ENCODE assay signal across 10 cellular contexts in the genomic region with DNA sequence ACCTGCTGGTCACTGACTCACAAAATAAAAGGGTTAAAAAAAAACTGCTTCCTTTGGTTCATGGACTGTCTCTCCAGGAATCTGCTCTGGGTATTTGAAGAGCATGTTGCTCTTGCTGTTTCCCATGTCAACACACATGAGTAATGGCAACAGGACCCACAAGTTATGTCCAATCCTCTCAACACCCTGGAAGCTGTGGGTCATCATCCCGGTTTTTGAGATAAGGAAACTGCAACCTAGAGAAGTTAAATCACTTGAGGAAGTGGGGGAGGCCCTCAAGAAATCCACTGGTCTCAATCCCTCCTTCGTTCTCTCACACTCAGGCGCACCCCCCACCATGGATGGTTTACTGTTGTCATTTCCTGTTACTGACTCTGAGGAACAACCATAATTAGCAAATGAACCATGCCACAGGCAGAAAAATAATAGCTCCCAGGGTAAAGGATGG. TPM values are rescaled to one million over a fixed set of nuclear protein-coding genes. Genes with fewer than 3 reads are reported as not detected.
DNase-seq lines count a peak whose midpoint lies in the region; ATAC-seq and TF ChIP-seq lines count a peak whose summit lies in the region.
"Had no signal": no experiment of that assay in that cellular context is flagged by ENCODE, and none has a peak within 500 bp of the region (broad histone marks: within the 10 kb centered on the region; RNA-seq: fewer than 3 reads in every experiment).

No MANE protein-coding gene starts in this region.

- no peaks in the 10 kb centered on the region for H3K27me3 ChIP-seq in CD4-positive, alpha-beta T cell (ENCODE audit: control insufficient read depth, insufficient read depth, low read length)
- no peaks in the 10 kb centered on the region for H3K27me3 ChIP-seq in IMR-90 (ENCODE audit: control insufficient read depth, insufficient read depth, low read length)

- H3K18ac ChIP-seq in IMR-90 (ENCODE audit: low read depth, low read length), result no peak overlapping the region

- in situ Hi-C loops in IMR-90 (cut with MboI; ENCODE audit: low sequenced_read_pairs), result no loop called here

- CTCF ChIA-PET in CD4-positive, alpha-beta T cell (lab: Charles Lee), result interaction anchor here (1.2 kb wide), 1 partner anchor 9 kb away, joined by 3 read pairs; no protein-coding TSS in a partner anchor
- CTCF ChIA-PET in IMR-90 (lab: Yijun Ruan, JAX), result interaction anchor here (0.5 kb wide), 1 partner anchor 164 kb away, joined by 3 read pairs; no protein-coding TSS in a partner anchor

- DNase-seq in CD4-positive, alpha-beta T cell, result no peak
- DNase-seq in IMR-90 (peak; percentile 81), kidney glomerular epithelial cell (lab: John Stamatoyannopoulos, UW) (peak; percentile 22), cerebellar nuclear complex (lab: John Stamatoyannopoulos, UW) (no peak), iPS-NIHi11 (ENCODE audit: low spot score) (no peak)
- DNase-seq in activated CD8-positive, alpha-beta memory T cell treated with anti-CD3 and anti-CD28 coated beads, Interleukin-2, amount 50 U/mL, for 48 hours, result peak; percentile 42
- DNase-seq: NCI-H146 had no signal

- POLR2A ChIA-PET in CD4-positive, alpha-beta T cell (lab: Charles Lee), result no interaction called here
- POLR2A ChIA-PET in IMR-90 (lab: Charles Lee; ENCODE audit: unreplicated experiment), result no interaction called here

- no peak overlapping the region for H2AFZ ChIP-seq in IMR-90 (replicated peaks; ENCODE audit: low read length, poor library complexity)

- 0 out of 2 replicates have a peak, but pooled peaks cover 1% of the 10 kb centered on the region for H3K36me3 ChIP-seq in IMR-90 (ENCODE audit: control insufficient read depth, insufficient read depth, low read length)

- no peak for TF ChIP-seq POLR2A in IMR-90 (IDR thresholded peaks at IDR 0.05; ENCODE audit: low read depth, low read length)

- no peak overlapping the region for H2BK5ac ChIP-seq in IMR-90 (ENCODE audit: low read depth, low read length, poor library complexity, severe bottlenecking)

- intact Hi-C loops in CD4-positive, alpha-beta T cell (cut with DNase I, micrococcal nuclease), result no loop called here
- intact Hi-C loops in IMR-90 (cut with micrococcal nuclease), result loop anchor here (10.0 kb wide), 1 partner anchor 394 kb away; no protein-coding TSS in a partner anchor

- H3K4ac ChIP-seq in IMR-90 (ENCODE audit: low read depth, low read length), result peak overlapping the region; percentile 3; the same call in 1 of the 2 replicates

- H3K14ac ChIP-seq in IMR-90 (replicated peaks; ENCODE audit: low read depth, low read length), result 0 out of 2 replicates have a peak overlapping the region, but pooled peaks have one; percentile 3

- H3K27ac ChIP-seq in CD4-positive, alpha-beta T cell (ENCODE audit: low read depth, low read length), result no peak overlapping the region
- H3K27ac ChIP-seq in IMR-90 (ENCODE audit: insufficient read depth, low read length), result no peak overlapping the region

- peaks cover 60% of the 10 kb centered on the region for H3K36me3 Mint-ChIP-seq in CD4-positive, alpha-beta T cell (ENCODE audit: low read depth)

- H2BK120ac ChIP-seq in IMR-90 (ENCODE audit: low read depth, low read length), result no peak overlapping the region

- no peak overlapping the region; the same call in 1 of the 2 replicates for H2BK20ac ChIP-seq in IMR-90 (ENCODE audit: low read depth, low read length)

- no peak for TF ChIP-seq RAD21 in IMR-90 (IDR thresholded peaks at IDR 0.05; ENCODE audit: low read length)

- H3K9me3 ChIP-seq in CD4-positive, alpha-beta T cell (ENCODE audit: control insufficient read depth, low read length), result no peaks in the 10 kb centered on the region
- no peaks in the 10 kb centered on the region for H3K9me3 ChIP-seq in IMR-90 (ENCODE audit: control insufficient read depth, insufficient read depth, low read length)

- dilution Hi-C loops in IMR-90 (cut with HindIII; ENCODE audit: low sequenced_read_pairs, unreplicated experiment), result no loop called here

- H3K9me3 Mint-ChIP-seq in CD4-positive, alpha-beta T cell, result no peaks in the 10 kb centered on the region

- no peak for ATAC-seq in CD4-positive, alpha-beta T cell (ENCODE audit: poor library complexity)
- ATAC-seq in IMR-90 (ENCODE audit: low read depth) (peak; percentile 57), GM18867 (IDR thresholded peaks at IDR 0.05; ENCODE audit: unreplicated experiment) (no peak), HG02938 (IDR thresholded peaks at IDR 0.05; ENCODE audit: unreplicated experiment) (no peak)
- ATAC-seq: Right ventricle myocardium inferior had no signal

- no CpG with 5 or more reads among the region's 3 CpGs for WGBS in IMR-90 (ENCODE audit: extremely low coverage in 2 of 2, insufficient read length in 1 of 2), 2 experiments

- TF ChIP-seq CTCF in CD4-positive, alpha-beta T cell (IDR thresholded peaks at IDR 0.05), result no peak
- TF ChIP-seq CTCF in IMR-90 (conservative IDR thresholded peaks at IDR 0.05; ENCODE audit: low read depth, low read length), result no peak

- H3K9ac ChIP-seq in IMR-90 (ENCODE audit: low read depth, low read length), result no peak overlapping the region

- no peak overlapping the region for H4K91ac ChIP-seq in IMR-90 (ENCODE audit: insufficient read depth, low read depth, low read length)

- no peaks in the 10 kb centered on the region for H3K4me1 Mint-ChIP-seq in CD4-positive, alpha-beta T cell (ENCODE audit: low read depth)

- no peak overlapping the region for H2BK15ac ChIP-seq in IMR-90 (ENCODE audit: low read depth, low read length)

- peaks cover 18% of the 10 kb centered on the region for H3K9me1 ChIP-seq in IMR-90 (ENCODE audit: insufficient read depth, low read length)

- H4K5ac ChIP-seq in IMR-90 (ENCODE audit: low read depth, low read length), result no peak overlapping the region

- H3K4me3 ChIP-seq in IMR-90 (ENCODE audit: insufficient read depth, low read depth, low read length), result no peak overlapping the region

- no peak overlapping the region for H3K4me2 ChIP-seq in IMR-90 (ENCODE audit: low read depth, low read length)

- no peaks in the 10 kb centered on the region for H3K27me3 Mint-ChIP-seq in CD4-positive, alpha-beta T cell

- H3K23ac ChIP-seq in IMR-90 (ENCODE audit: low read depth, low read length), result peak overlapping the region; percentile 41; the same call in 1 of the 2 replicates

- H3K79me1 ChIP-seq in IMR-90 (ENCODE audit: low read depth in 1 of 2, low read length in 2 of 2), result no peaks in the 10 kb centered on the region

- no peak overlapping the region for H2AK5ac ChIP-seq in IMR-90 (ENCODE audit: low read depth, low read length)

- H3K4me3 Mint-ChIP-seq in CD4-positive, alpha-beta T cell, result no peak overlapping the region

- no peak overlapping the region for H2AK9ac ChIP-seq in IMR-90 (replicated peaks; ENCODE audit: low read depth, low read length, poor library complexity)

- BruUV-seq in IMR-90 (replicated peaks; lab: Mats Ljungman, UMichigan), result no TSS peak

- H3K56ac ChIP-seq in IMR-90 (ENCODE audit: extremely low read depth, insufficient read depth, low read length), result no peak overlapping the region

- peaks cover 3% of the 10 kb centered on the region for H3K4me1 ChIP-seq in IMR-90 (ENCODE audit: control insufficient read depth, insufficient read depth, low read length)

- no peaks in the 10 kb centered on the region for H4K20me1 ChIP-seq in IMR-90 (ENCODE audit: insufficient read depth, low read length)

- H3K27ac Mint-ChIP-seq in CD4-positive, alpha-beta T cell, result peak overlapping the region; percentile 45

- peak overlapping the region in 1 of 2 experiments; percentile 41; a peak in 1 of 4 replicates for H4K8ac ChIP-seq in IMR-90 (ENCODE audit: low read depth in 2 of 2, low read length in 2 of 2)

TF ChIP-seq in IMR-90, 13 proteins besides CTCF, POLR2A, EP300 and RAD21:
- TF ChIP-seq FOS (IDR thresholded peaks at IDR 0.05; ENCODE audit: low read depth, low read length) (peak; percentile 37; the same call in 1 of the 2 replicates), CEBPB (IDR thresholded peaks at IDR 0.05; ENCODE audit: low read depth, low read length) (peak; percentile 7; the same call in 1 of the 2 replicates), BHLHE40 (IDR thresholded peaks at IDR 0.05; ENCODE audit: low read depth, low read length) (no peak)
- TF ChIP-seq, protein P1, sequence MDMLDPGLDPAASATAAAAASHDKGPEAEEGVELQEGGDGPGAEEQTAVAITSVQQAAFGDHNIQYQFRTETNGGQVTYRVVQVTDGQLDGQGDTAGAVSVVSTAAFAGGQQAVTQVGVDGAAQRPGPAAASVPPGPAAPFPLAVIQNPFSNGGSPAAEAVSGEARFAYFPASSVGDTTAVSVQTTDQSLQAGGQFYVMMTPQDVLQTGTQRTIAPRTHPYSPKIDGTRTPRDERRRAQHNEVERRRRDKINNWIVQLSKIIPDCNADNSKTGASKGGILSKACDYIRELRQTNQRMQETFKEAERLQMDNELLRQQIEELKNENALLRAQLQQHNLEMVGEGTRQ (IDR thresholded peaks at IDR 0.05; ENCODE audit: low read depth, low read length), result no peak

RNA-seq across cellular contexts. Expression of a gene that starts 12.4 kb away (rescaled TPM):
- total RNA-seq in CD4-positive, alpha-beta T cell, result 10 to 100 TPM; 17.5 to 17.7 TPM
- 10.0 and 12.5 TPM in 2 replicates for total RNA-seq in IMR-90 (2012; rRNA removed)
- 39.7 and 50.7 TPM in 2 replicates for polyA plus RNA-seq in IMR-90 (2012; rRNA removed)
- polyA plus RNA-seq in IMR-90 (2012; cell fraction: cytosol; rRNA removed), result 42.3 and 104 TPM in 2 replicates
- 149 and 281 TPM in 2 replicates for polyA plus RNA-seq in IMR-90 (2012; cell fraction: nucleus; rRNA removed; ENCODE audit: low replicate concordance)

RNA-seq across cellular contexts. Expression of a gene that starts 54.7 kb away (rescaled TPM):
- 10 to 100 TPM; 38.3 to 40.3 TPM for total RNA-seq in CD4-positive, alpha-beta T cell
- total RNA-seq in IMR-90 (2012; rRNA removed), result 78.0 and 82.4 TPM in 2 replicates
- polyA plus RNA-seq in IMR-90 (2012; rRNA removed), result 380 and 406 TPM in 2 replicates
- polyA plus RNA-seq in IMR-90 (2012; cell fraction: cytosol; rRNA removed), result 425 and 634 TPM in 2 replicates
- 82.6 and 188 TPM in 2 replicates for polyA plus RNA-seq in IMR-90 (2012; cell fraction: nucleus; rRNA removed; ENCODE audit: low replicate concordance)

Comparison
In these comparisons a context has a peak if more than half of its experiments do, and no peak if none do; other contexts are left out.
1. DNase-seq: peak in IMR-90 (single experiment), activated CD8-positive, alpha-beta memory T cell treated with anti-CD3 and anti-CD28 coated beads, Interleukin-2, amount 50 U/mL, for 48 hours (single experiment) and kidney glomerular epithelial cell (single experiment); none in CD4-positive, alpha-beta T cell (0 of 10), cerebellar nuclear complex (0 of 2) and iPS-NIHi11 (single experiment).